Comparison of ENCODE assay signal across 9 cellular contexts in the genomic region with DNA sequence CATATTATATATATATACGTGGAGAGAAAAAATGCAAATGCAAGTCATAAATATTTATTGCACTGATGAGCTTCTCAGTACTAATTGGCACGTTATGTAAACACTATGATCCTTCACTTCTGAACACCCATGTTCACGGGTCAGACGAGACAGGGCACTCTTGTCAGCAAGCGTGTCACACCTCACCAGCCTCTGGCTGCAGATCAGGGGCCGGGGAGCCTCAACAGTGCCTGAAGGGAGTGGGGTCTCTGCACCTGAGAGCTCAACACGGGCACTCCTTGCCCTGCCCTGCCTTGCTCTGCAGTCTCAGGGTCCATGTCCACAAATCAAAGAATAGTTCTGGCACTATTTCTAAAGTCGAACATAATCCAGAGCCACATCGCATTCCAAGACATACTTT. TPM values are rescaled to one million over a fixed set of nuclear protein-coding genes. Genes with fewer than 3 reads are reported as not detected.
A peak's percentile ranks its signal among the peaks of the same experiment; 100 is the strongest.
DNase-seq lines count a peak whose midpoint lies in the region; ATAC-seq, FAIRE-seq and TF ChIP-seq lines count a peak whose summit lies in the region.
"Had no signal": no experiment of that assay in that cellular context is flagged by ENCODE, and none has a peak within 500 bp of the region (broad histone marks: within the 10 kb centered on the region; RNA-seq: fewer than 3 reads in every experiment).

No MANE protein-coding gene starts in this region.

- H3K4me1 Mint-ChIP-seq in progenitor cell of endocrine pancreas (ENCODE audit: low read depth): peaks cover 22% of the 10 kb centered on the region

- TF ChIP-seq POLR2A in GM12891 (IDR thresholded peaks at IDR 0.05; ENCODE audit: low read depth, low read length): no peak

- H3K36me3 Mint-ChIP-seq in progenitor cell of endocrine pancreas (ENCODE audit: insufficient read depth): no peaks in the 10 kb centered on the region

- peaks cover 3% of the 10 kb centered on the region for H3K9me3 Mint-ChIP-seq in progenitor cell of endocrine pancreas (ENCODE audit: low read depth)

- no peak for TF ChIP-seq CTCF in progenitor cell of endocrine pancreas (IDR thresholded peaks at IDR 0.05; ENCODE audit: unreplicated experiment)

- no peak for ATAC-seq in GM18511 (IDR thresholded peaks at IDR 0.05; ENCODE audit: unreplicated experiment)
- no peak for ATAC-seq in GM18519 (IDR thresholded peaks at IDR 0.05; ENCODE audit: low FRiP score, unreplicated experiment)

- H3K27ac Mint-ChIP-seq in progenitor cell of endocrine pancreas: peak overlapping the region; percentile 38

- FAIRE-seq in GM12891 (lab: Jason Lieb, UNC): no peak
- FAIRE-seq: K562 had no signal

- DNase-seq in NCI-H510A treated with DMSO at 0.1 percent for 48 hours (lab: John Stamatoyannopoulos, UW) (peak; percentile 64), NCI-H510A (lab: John Stamatoyannopoulos, UW) (no peak), NCI-H2029 (lab: John Stamatoyannopoulos, UW) (peak; percentile 86), cerebellar cortex (ENCODE audit: low spot score) (peak; percentile 33), progenitor cell of endocrine pancreas (ENCODE audit: low spot score, unreplicated experiment) (no peak), GM12891 (ENCODE audit: insufficient read length, low spot score) (no peak)

- peaks cover 56% of the 10 kb centered on the region for H3K27me3 Mint-ChIP-seq in progenitor cell of endocrine pancreas

- peak overlapping the region; percentile 20 for H3K4me3 Mint-ChIP-seq in progenitor cell of endocrine pancreas (ENCODE audit: low read depth)

TF ChIP-seq in GM12891, 5 proteins besides CTCF, POLR2A, EP300 and RAD21:
- TF ChIP-seq TAF1 (IDR thresholded peaks at IDR 0.05; ENCODE audit: low read depth, low read length): no peak
- no peak for TF ChIP-seq POLR2AphosphoS5 (IDR thresholded peaks at IDR 0.05; ENCODE audit: low read depth, low read length)
- no peak for TF ChIP-seq PAX5 (IDR thresholded peaks at IDR 0.05; ENCODE audit: insufficient read depth, low read length, severe bottlenecking)
- TF ChIP-seq POU2F2 (IDR thresholded peaks at IDR 0.05; ENCODE audit: low read depth, low read length): no peak
- TF ChIP-seq SPI1 (IDR thresholded peaks at IDR 0.05; ENCODE audit: low read depth, low read length): no peak

RNA-seq across cellular contexts. Expression of a gene that starts 0.4 kb away (rescaled TPM):
- total RNA-seq in progenitor cell of endocrine pancreas: 1.1 and 1.6 TPM in 2 replicates
- 6.9 TPM for polyA plus RNA-seq in GM12891 (2012; ENCODE audit: low read depth, missing spikeins)

Comparison
In these comparisons a context has a peak if more than half of its experiments do, and no peak if none do; other contexts are left out.
1. DNase-seq: peak in NCI-H510A treated with DMSO at 0.1 percent for 48 hours (single experiment), NCI-H2029 (single experiment) and cerebellar cortex (single experiment); none in NCI-H510A (single experiment), progenitor cell of endocrine pancreas (single experiment) and GM12891 (single experiment).